Comparison of ENCODE assay signal across 11 cellular contexts in genomic region chr10:122154733-122155366, GRCh38.
A peak's percentile ranks its signal among the peaks of the same experiment; 100 is the strongest.
DNase-seq lines count a peak whose midpoint lies in the region; TF ChIP-seq lines count a peak whose summit lies in the region.
"Had no signal": no experiment of that assay in that cellular context is flagged by ENCODE, and none has a peak within 500 bp of the region (broad histone marks: within the 10 kb centered on the region; RNA-seq: fewer than 3 reads in every experiment).

No MANE protein-coding gene starts in this region.

- H4K20me1 ChIP-seq in osteoblast (ENCODE audit: insufficient read depth, low read length) = peaks cover 6% of the 10 kb centered on the region

- no peaks in the 10 kb centered on the region for H3K27me3 ChIP-seq in osteoblast (ENCODE audit: insufficient read depth, low read length)

- H3K79me2 ChIP-seq in osteoblast (ENCODE audit: insufficient read depth, low read length) = no peaks in the 10 kb centered on the region

- H2AFZ ChIP-seq in osteoblast (ENCODE audit: low read length) = peak overlapping the region; percentile 91

- H3K4me2 ChIP-seq in osteoblast (ENCODE audit: insufficient read depth, low read length) = peak overlapping the region; percentile 87

- H3K4me1 ChIP-seq in osteoblast (ENCODE audit: insufficient read depth, low read length) = peaks cover 20% of the 10 kb centered on the region

- TF ChIP-seq CTCF in foreskin fibroblast (IDR thresholded peaks at IDR 0.05; ENCODE audit: low read depth, low read length) = no peak
- TF ChIP-seq CTCF in osteoblast (IDR thresholded peaks at IDR 0.05; ENCODE audit: extremely low read depth, low read depth, low read length) = no peak

- DNase-seq in Ammon's horn (ENCODE audit: low spot score) (peak; percentile 79), RPMI8226 (peak; percentile 21), foreskin fibroblast (peak; percentile 81 to 89), osteoblast (ENCODE audit: insufficient read length, low spot score, missing footprints) (peak; percentile 93), germinal center (ENCODE audit: low spot score) (no peak), SK-N-DZ (ENCODE audit: low spot score) (no peak), DMS79 treated with DMSO at 0.1 percent for 48 hours (lab: John Stamatoyannopoulos, UW) (no peak)
- no peak for DNase-seq in activated CD4-positive, CD25-positive, alpha-beta regulatory T cell (lab: John Stamatoyannopoulos, UW)
- DNase-seq: activated CD4-positive, alpha-beta memory T cell treated with anti-CD3 and anti-CD28 coated beads for 36 hours; NCI-H187 treated with DMSO at 0.1 percent for 48 hours had no signal

- H3K27ac ChIP-seq in osteoblast (ENCODE audit: low read depth, low read length) = peak overlapping the region; percentile 91
- H3K27ac ChIP-seq: epithelial cell of prostate had no signal

- no peaks in the 10 kb centered on the region for H3K36me3 ChIP-seq in osteoblast (ENCODE audit: insufficient read depth, low read length)

- H3K9me3 ChIP-seq in osteoblast (ENCODE audit: low read depth, low read length) = no peaks in the 10 kb centered on the region

- H3K4me3 ChIP-seq in foreskin fibroblast (ENCODE audit: low read depth in 1 of 2, low read length in 2 of 2) (peak overlapping the region; percentile 22 to 36), osteoblast (ENCODE audit: insufficient read depth, low read length) (peak overlapping the region; percentile 68)

Comparison
In these comparisons a context has a peak if more than half of its experiments do, and no peak if none do; other contexts are left out.
1. DNase-seq: peak in Ammon's horn (single experiment), RPMI8226 (single experiment), foreskin fibroblast (2 of 2) and osteoblast (single experiment); none in germinal center (single experiment), SK-N-DZ (single experiment), activated CD4-positive, CD25-positive, alpha-beta regulatory T cell (0 of 4) and DMS79 treated with DMSO at 0.1 percent for 48 hours (single experiment).